10 cellular contexts compared by ENCODE assay signal in the genomic region with DNA sequence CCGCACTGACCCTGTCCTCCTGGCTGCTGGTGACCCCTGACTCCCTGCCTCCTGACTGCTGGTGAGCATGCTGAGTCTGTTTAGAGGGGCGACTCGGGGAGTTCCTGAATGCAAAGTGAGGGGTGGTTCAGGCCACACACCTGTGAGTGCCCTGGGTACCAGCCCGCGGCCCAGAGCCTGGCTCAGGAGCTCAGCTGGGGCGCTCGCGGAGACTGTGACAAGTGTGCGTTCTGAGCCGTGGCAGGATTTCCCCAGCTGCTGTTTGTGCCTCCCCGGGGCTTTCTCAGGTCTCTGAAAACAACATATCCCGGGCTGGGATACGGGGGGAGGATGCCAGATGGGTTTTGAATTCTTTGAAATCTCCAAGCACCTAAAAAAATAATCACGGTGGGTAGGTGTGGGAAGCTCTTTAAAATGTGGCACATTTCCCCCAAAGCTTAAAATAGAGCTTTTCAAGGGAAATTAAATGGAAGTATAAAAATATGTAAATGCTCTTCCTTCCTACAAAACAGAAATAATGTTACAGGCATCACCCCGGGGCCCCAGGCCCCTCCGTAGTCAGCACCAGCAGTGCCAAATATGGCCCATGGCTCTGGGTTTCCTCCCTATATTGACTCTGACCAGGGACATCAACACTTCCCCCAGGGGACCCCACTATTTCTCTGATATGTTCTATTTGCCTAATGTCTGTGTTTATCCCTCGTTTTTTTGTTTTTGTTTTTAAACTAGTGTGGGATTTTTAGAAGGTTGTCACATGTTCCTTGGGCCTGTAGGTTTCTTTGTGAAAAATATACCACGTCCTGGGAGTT. TPM values are rescaled to one million over a fixed set of nuclear protein-coding genes. Genes with fewer than 3 reads are reported as not detected.
DNase-seq lines count a peak whose midpoint lies in the region; ATAC-seq and TF ChIP-seq lines count a peak whose summit lies in the region.
"Had no signal": no experiment of that assay in that cellular context is flagged by ENCODE, and none has a peak within 500 bp of the region (broad histone marks: within the 10 kb centered on the region; RNA-seq: fewer than 3 reads in every experiment).

No MANE protein-coding gene starts in this region.

- no peaks in the 10 kb centered on the region for H4K20me1 ChIP-seq in smooth muscle cell (ENCODE audit: low read depth)

- H3K9me3 Mint-ChIP-seq in osteocyte (ENCODE audit: unreplicated experiment): no peaks in the 10 kb centered on the region
- H3K9me3 Mint-ChIP-seq: type B pancreatic cell had no signal

- H3K36me3 Mint-ChIP-seq in osteocyte (ENCODE audit: unreplicated experiment): no peaks in the 10 kb centered on the region
- H3K36me3 Mint-ChIP-seq: type B pancreatic cell had no signal

- H3K4me3 Mint-ChIP-seq in osteocyte (ENCODE audit: unreplicated experiment): no peak overlapping the region
- H3K4me3 Mint-ChIP-seq: type B pancreatic cell had no signal

- peaks cover 9% of the 10 kb centered on the region for H3K27me3 Mint-ChIP-seq in osteocyte (ENCODE audit: unreplicated experiment)

- no peak overlapping the region for H3K4me2 ChIP-seq in smooth muscle cell

- H2AFZ ChIP-seq in smooth muscle cell (ENCODE audit: low read depth): no peak overlapping the region
- H2AFZ ChIP-seq: parathyroid adenoma had no signal

- H3K9me3 ChIP-seq in smooth muscle cell (replicated peaks; ENCODE audit: low read depth): no peaks in the 10 kb centered on the region

- WGBS in smooth muscle cell (ENCODE audit: low lambda C conversion rate): 95% methylated on average over 18 of the region's 18 CpGs

- no peak overlapping the region for H3K27ac Mint-ChIP-seq in osteocyte (ENCODE audit: unreplicated experiment)
- H3K27ac Mint-ChIP-seq: type B pancreatic cell had no signal

- H3K27ac ChIP-seq in smooth muscle cell (ENCODE audit: low read depth): no peak overlapping the region
- H3K27ac ChIP-seq: parathyroid adenoma had no signal

- TF ChIP-seq CTCF in GM12865 (IDR thresholded peaks at IDR 0.05; ENCODE audit: insufficient read depth, low read depth, low read length, missing control alignments) (no peak), osteocyte (IDR thresholded peaks at IDR 0.05) (no peak), smooth muscle cell (IDR thresholded peaks at IDR 0.05; ENCODE audit: borderline replicate concordance, insufficient read depth, poor library complexity, severe bottlenecking) (no peak)

- H3K4me3 ChIP-seq in GM12865 (ENCODE audit: low read depth, low read length) (no peak overlapping the region), smooth muscle cell (no peak overlapping the region)

- no peaks in the 10 kb centered on the region for H3K4me1 Mint-ChIP-seq in osteocyte (ENCODE audit: unreplicated experiment)

- H3K36me3 ChIP-seq in smooth muscle cell (ENCODE audit: low read depth): no peaks in the 10 kb centered on the region

- peak; percentile 69 for ATAC-seq in HG02885 (IDR thresholded peaks at IDR 0.05; ENCODE audit: poor library complexity, unreplicated experiment)

- H3K9ac ChIP-seq in smooth muscle cell (ENCODE audit: low read depth): no peak overlapping the region
- H3K9ac ChIP-seq: parathyroid adenoma had no signal

- H3K27me3 ChIP-seq in smooth muscle cell (ENCODE audit: low read depth): no peaks in the 10 kb centered on the region

- no peaks in the 10 kb centered on the region for H3F3A ChIP-seq in smooth muscle cell (ENCODE audit: low read depth)

- no peaks in the 10 kb centered on the region for H3K4me1 ChIP-seq in smooth muscle cell (ENCODE audit: low read depth)
- H3K4me1 ChIP-seq: parathyroid adenoma had no signal

- no peaks in the 10 kb centered on the region for H3K79me2 ChIP-seq in smooth muscle cell (ENCODE audit: low read depth)
- H3K79me2 ChIP-seq: parathyroid adenoma had no signal

- in situ Hi-C loops in ACHN (cut with HindIII; ENCODE audit: low pct_ligation_motif_present, low pct_unique_long_range_greater_than_20kb, low sequenced_read_pairs): no loop called here

- DNase-seq in GM12865 (ENCODE audit: low read depth): peak; percentile 73
- peak; percentile 51 for DNase-seq in activated CD8-positive, alpha-beta memory T cell treated with anti-CD3 and anti-CD28 coated beads, Interleukin-2, amount 50 U/mL, for 4 hours
- DNase-seq in osteocyte (ENCODE audit: extremely low spot score, unreplicated experiment): peak; percentile 81
- no peak for DNase-seq in smooth muscle cell (lab: John Stamatoyannopoulos, UW; ENCODE audit: unreplicated experiment)
- DNase-seq in SHP77 treated with DMSO at 0.1 percent for 48 hours (lab: John Stamatoyannopoulos, UW): no peak
- DNase-seq in ACHN: no peak
- DNase-seq in SK-N-DZ (ENCODE audit: low spot score): no peak

RNA-seq across cellular contexts. Expression of a gene that starts 49.9 kb away (rescaled TPM):
- total RNA-seq in osteocyte (not detected in 2 replicates), smooth muscle cell (not detected in 2 replicates)
- not detected in 2 replicates for polyA plus RNA-seq in smooth muscle cell
- polyA plus RNA-seq in SK-N-DZ (2014; cell fraction: cytosol; rRNA removed): not detected in 2 replicates
- polyA plus RNA-seq in SK-N-DZ (2014; cell fraction: nucleus; rRNA removed): not detected in 2 replicates

Comparison
In these comparisons a context has a peak if more than half of its experiments do, and no peak if none do; other contexts are left out.
1. DNase-seq: peak in GM12865 (single experiment), activated CD8-positive, alpha-beta memory T cell treated with anti-CD3 and anti-CD28 coated beads, Interleukin-2, amount 50 U/mL, for 4 hours (single experiment) and osteocyte (single experiment); none in smooth muscle cell (single experiment), SHP77 treated with DMSO at 0.1 percent for 48 hours (single experiment), ACHN (single experiment) and SK-N-DZ (single experiment).